Comparison of ENCODE assay signal across 18 cellular contexts in the genomic region with DNA sequence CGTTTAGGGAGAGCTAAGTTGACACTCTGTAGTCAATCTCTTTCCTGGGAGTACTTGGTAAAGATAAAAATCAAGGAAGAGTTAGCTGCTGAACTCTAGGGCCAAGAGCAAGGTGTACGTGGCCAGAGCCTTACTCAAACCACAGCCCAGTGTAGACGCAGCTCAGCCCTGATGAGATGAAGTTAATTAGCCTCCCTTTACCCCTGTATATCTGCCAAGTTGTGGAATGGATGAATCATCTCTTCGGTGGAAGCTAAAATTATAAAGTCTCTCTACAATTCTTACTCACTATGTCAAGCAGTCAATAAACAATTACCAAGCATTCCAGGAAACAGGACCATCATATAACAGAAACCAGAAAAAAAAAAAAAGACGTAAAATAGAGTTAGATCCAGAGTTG.
A peak's percentile ranks its signal among the peaks of the same experiment; 100 is the strongest.
DNase-seq lines count a peak whose midpoint lies in the region; FAIRE-seq and TF ChIP-seq lines count a peak whose summit lies in the region.
"Had no signal": no experiment of that assay in that cellular context is flagged by ENCODE, and none has a peak within 500 bp of the region (broad histone marks: within the 10 kb centered on the region; RNA-seq: fewer than 3 reads in every experiment).

No MANE protein-coding gene starts in this region.

- no peaks in the 10 kb centered on the region for H3K9me1 ChIP-seq in keratinocyte (ENCODE audit: control insufficient read depth, extremely low read depth, insufficient read depth, low read length)

- H3K27me3 ChIP-seq in keratinocyte (ENCODE audit: control insufficient read depth, extremely low read depth, insufficient read depth, low read length) (no peaks in the 10 kb centered on the region), hepatocyte (no peaks in the 10 kb centered on the region), sigmoid colon (no peaks in the 10 kb centered on the region)
- H3K27me3 ChIP-seq in CD4-positive, alpha-beta memory T cell (ENCODE audit: insufficient read depth, low read length): no peaks in the 10 kb centered on the region
- H3K27me3 ChIP-seq: BLaER1 treated with 17β-estradiol and CSF1 and Interleukin-3, amounts not matched to agents 10 nM and 100 nM; Peyer's patch had no signal

- H3K27ac Mint-ChIP-seq in CD4-positive, alpha-beta memory T cell: no peak overlapping the region

- WGBS in hepatocyte (ENCODE audit: low lambda C conversion rate, missing lambda C conversion rate): 77% methylated on average over 5 of the region's 5 CpGs
- 51 to 66% methylated on average over 5 of the region's 5 CpGs for WGBS in sigmoid colon, 2 donors

- H3K4me1 Mint-ChIP-seq in CD4-positive, alpha-beta memory T cell: no peaks in the 10 kb centered on the region

- TF ChIP-seq POLR2A in sigmoid colon (IDR thresholded peaks at IDR 0.05): no peak

- no peaks in the 10 kb centered on the region for H3K36me3 Mint-ChIP-seq in CD4-positive, alpha-beta memory T cell

- no peak overlapping the region for H3K9ac ChIP-seq in keratinocyte (ENCODE audit: control insufficient read depth, extremely low read depth, insufficient read depth, low read length)
- H3K9ac ChIP-seq: BLaER1 treated with 17β-estradiol and CSF1 and Interleukin-3, amounts not matched to agents 10 nM and 100 nM had no signal

- H3K27me3 Mint-ChIP-seq in CD4-positive, alpha-beta memory T cell: no peaks in the 10 kb centered on the region

- H3K36me3 ChIP-seq in keratinocyte (ENCODE audit: control insufficient read depth in 2 of 2, extremely low read depth in 1 of 2, insufficient read depth in 2 of 2, low read length in 2 of 2) (no peaks in the 10 kb centered on the region), hepatocyte (replicated peaks; ENCODE audit: insufficient read depth, low read depth) (no peaks in the 10 kb centered on the region), sigmoid colon (no peaks in the 10 kb centered on the region)
- H3K36me3 ChIP-seq in CD4-positive, alpha-beta memory T cell (ENCODE audit: insufficient read depth, low read length): no peaks in the 10 kb centered on the region
- H3K36me3 ChIP-seq: BLaER1 treated with 17β-estradiol and CSF1 and Interleukin-3, amounts not matched to agents 10 nM and 100 nM; Peyer's patch had no signal

- POLR2A ChIA-PET in CD4-positive, alpha-beta memory T cell (lab: Charles Lee; ENCODE audit: partially characterized antibody): no interaction called here

- peak; percentile 48 for FAIRE-seq in keratinocyte (lab: Jason Lieb, UNC)
- FAIRE-seq: GM12878, islet of Langerhans had no signal

- dilution Hi-C loops in keratinocyte (cut with MboI; ENCODE audit: extremely low pct_ligation_motif_present, low sequenced_read_pairs): no loop called here

- no peak for TF ChIP-seq EP300 in sigmoid colon (IDR thresholded peaks at IDR 0.05)

- H4K20me1 ChIP-seq in keratinocyte (ENCODE audit: control insufficient read depth, extremely low read depth, insufficient read depth, low read length): no peaks in the 10 kb centered on the region
- H4K20me1 ChIP-seq in hepatocyte (ENCODE audit: insufficient read depth, poor library complexity, severe bottlenecking): no peaks in the 10 kb centered on the region
- H4K20me1 ChIP-seq: BLaER1 treated with 17β-estradiol and CSF1 and Interleukin-3, amounts not matched to agents 10 nM and 100 nM had no signal

- peaks cover 0 to 4% (median 2%) of the 10 kb centered on the region in 8 donors for H3K9me3 Mint-ChIP-seq in CD4-positive, alpha-beta memory T cell

- H3K4me1 ChIP-seq in keratinocyte (ENCODE audit: control insufficient read depth, extremely low read depth, insufficient read depth, low read length) (peaks cover 6% of the 10 kb centered on the region), hepatocyte (ENCODE audit: insufficient read depth) (no peaks in the 10 kb centered on the region), sigmoid colon (no peaks in the 10 kb centered on the region)
- H3K4me1 ChIP-seq in CD4-positive, alpha-beta memory T cell (ENCODE audit: insufficient read depth, low read length): no peaks in the 10 kb centered on the region
- H3K4me1 ChIP-seq: BLaER1 treated with 17β-estradiol and CSF1 and Interleukin-3, amounts not matched to agents 10 nM and 100 nM; Peyer's patch had no signal

- CTCF ChIA-PET in CD4-positive, alpha-beta memory T cell (lab: Charles Lee; ENCODE audit: partially characterized antibody): no interaction called here

- DNase-seq in EH (ENCODE audit: low read depth) (peak; percentile 58), HS-5 (ENCODE audit: low read depth) (peak; percentile 31), astrocyte of the cerebellum (ENCODE audit: low read depth) (peak; percentile 64), keratinocyte (ENCODE audit: low read depth, low spot score) (no peak), hepatocyte (ENCODE audit: low spot score) (no peak), sigmoid colon (no peak), NCI-H748 (lab: John Stamatoyannopoulos, UW; ENCODE audit: unreplicated experiment) (no peak)
- DNase-seq in CD4-positive, alpha-beta memory T cell: no peak
- DNase-seq: activated naive CD4-positive, alpha-beta T cell treated with anti-CD3 and anti-CD28 coated beads, Interleukin-2, amount 50 U/mL, for 16 hours; central memory CD4-positive, alpha-beta T cell; DND-41; glutamatergic neuron; NCI-H774; Peyer's patch had no signal

- intact Hi-C loops in sigmoid colon (cut with DNase I): no loop called here
- intact Hi-C loops in CD4-positive, alpha-beta memory T cell (cut with micrococcal nuclease): no loop called here

- H3K27ac ChIP-seq in keratinocyte (ENCODE audit: control insufficient read depth, insufficient read depth, low read length) (no peak overlapping the region), hepatocyte (no peak overlapping the region), sigmoid colon (no peak overlapping the region)
- no peak overlapping the region for H3K27ac ChIP-seq in CD4-positive, alpha-beta memory T cell (ENCODE audit: low read depth, low read length)
- H3K27ac ChIP-seq: BLaER1 treated with 17β-estradiol and CSF1 and Interleukin-3, amounts not matched to agents 10 nM and 100 nM; Peyer's patch had no signal

- TF ChIP-seq CTCF in astrocyte of the cerebellum (IDR thresholded peaks at IDR 0.05; ENCODE audit: low read depth, low read length, missing control alignments): no peak
- no peak for TF ChIP-seq CTCF in keratinocyte (optimal IDR thresholded peaks at IDR 0.05 in 1 of 3, IDR thresholded peaks at IDR 0.05 in 1 of 3, conservative IDR thresholded peaks at IDR 0.05 in 1 of 3; ENCODE audit: extremely low read depth in 1 of 3, insufficient read depth in 2 of 3, low read length in 3 of 3)
- TF ChIP-seq CTCF in hepatocyte (IDR thresholded peaks at IDR 0.05; ENCODE audit: poor library complexity): no peak
- TF ChIP-seq CTCF in sigmoid colon (IDR thresholded peaks at IDR 0.05): no peak

- H3K79me2 ChIP-seq in keratinocyte (ENCODE audit: control insufficient read depth, insufficient read depth, low read length) (no peaks in the 10 kb centered on the region), hepatocyte (no peaks in the 10 kb centered on the region)

- H3K4me3 ChIP-seq in astrocyte of the cerebellum (ENCODE audit: low read depth, low read length) (no peak overlapping the region), keratinocyte (ENCODE audit: control insufficient read depth in 2 of 3, extremely low read depth in 1 of 3, insufficient read depth in 2 of 3, low read depth in 1 of 3, low read length in 3 of 3) (no peak overlapping the region), hepatocyte (no peak overlapping the region), sigmoid colon (no peak overlapping the region)
- H3K4me3 ChIP-seq in CD4-positive, alpha-beta memory T cell (ENCODE audit: low read length in 2 of 2): no peak overlapping the region
- H3K4me3 ChIP-seq: BLaER1 treated with 17β-estradiol and CSF1 and Interleukin-3, amounts not matched to agents 10 nM and 100 nM; GM12878; Peyer's patch; smooth muscle cell had no signal

- in situ Hi-C loops in astrocyte of the cerebellum (cut with HindIII; ENCODE audit: low sequenced_read_pairs): no loop called here

- H2AFZ ChIP-seq in keratinocyte (ENCODE audit: control insufficient read depth, low read length) (no peak overlapping the region), hepatocyte (no peak overlapping the region)

- no peak overlapping the region for H3K4me3 Mint-ChIP-seq in CD4-positive, alpha-beta memory T cell

- H3K9me2 ChIP-seq in hepatocyte (replicated peaks; ENCODE audit: insufficient read depth): no peaks in the 10 kb centered on the region

- H3K9me3 ChIP-seq in keratinocyte (ENCODE audit: control insufficient read depth, low read depth, low read length): no peaks in the 10 kb centered on the region
- no peaks in the 10 kb centered on the region for H3K9me3 ChIP-seq in hepatocyte (ENCODE audit: low read depth)
- H3K9me3 ChIP-seq in sigmoid colon: no peaks in the 10 kb centered on the region
- H3K9me3 ChIP-seq in CD4-positive, alpha-beta memory T cell (ENCODE audit: control insufficient read depth in 1 of 2, low read length in 2 of 2): no peaks in the 10 kb centered on the region
- H3K9me3 ChIP-seq: BLaER1 treated with 17β-estradiol and CSF1 and Interleukin-3, amounts not matched to agents 10 nM and 100 nM; Peyer's patch had no signal

- no peak overlapping the region for H3K4me2 ChIP-seq in keratinocyte (ENCODE audit: control insufficient read depth, extremely low read depth, insufficient read depth, low read depth, low read length)
- H3K4me2 ChIP-seq in hepatocyte: no peak overlapping the region
- H3K4me2 ChIP-seq: BLaER1 treated with 17β-estradiol and CSF1 and Interleukin-3, amounts not matched to agents 10 nM and 100 nM; smooth muscle cell had no signal

Comparison
In these comparisons a context has a peak if more than half of its experiments do, and no peak if none do; other contexts are left out.
1. DNase-seq: peak in EH (single experiment), HS-5 (single experiment) and astrocyte of the cerebellum (single experiment); none in keratinocyte (single experiment), hepatocyte (single experiment), sigmoid colon (single experiment), CD4-positive, alpha-beta memory T cell (0 of 5) and NCI-H748 (single experiment).